Comparison of ENCODE assay signal across 21 cellular contexts in genomic region chr9:24381205-24381604, GRCh38.
DNase-seq lines count a peak whose midpoint lies in the region; ATAC-seq and TF ChIP-seq lines count a peak whose summit lies in the region.
"Had no signal": no experiment of that assay in that cellular context is flagged by ENCODE, and none has a peak within 500 bp of the region (broad histone marks: within the 10 kb centered on the region; RNA-seq: fewer than 3 reads in every experiment).

No MANE protein-coding gene starts in this region.

- H3K27ac ChIP-seq in 22Rv1, result peak overlapping the region; percentile 37
- H3K27ac ChIP-seq: A549; BLaER1 treated with 17β-estradiol and CSF1 and Interleukin-3, amounts not matched to agents 10 nM and 100 nM; GM23248 had no signal

- H3K27me3 Mint-ChIP-seq in WTC11 (ENCODE audit: low read depth), result no peaks in the 10 kb centered on the region
- H3K27me3 Mint-ChIP-seq: CD4-positive, alpha-beta memory T cell had no signal

- no peak overlapping the region for H3K4me3 ChIP-seq in LNCaP clone FGC (ENCODE audit: low read depth, low read length)
- H3K4me3 ChIP-seq: A549; BLaER1 treated with 17β-estradiol and CSF1 and Interleukin-3, amounts not matched to agents 10 nM and 100 nM; GM23248 had no signal

- intact Hi-C loops in cardiac septum (cut with DNase I), result no loop called here

- H3K36me3 Mint-ChIP-seq in WTC11, result peaks cover 29% of the 10 kb centered on the region
- H3K36me3 Mint-ChIP-seq: CD4-positive, alpha-beta memory T cell had no signal

- H3K4me3 Mint-ChIP-seq in WTC11, result no peak overlapping the region
- H3K4me3 Mint-ChIP-seq: CD4-positive, alpha-beta memory T cell; H9 had no signal

- DNase-seq in LNCaP clone FGC (ENCODE audit: low read depth) (peak; percentile 98), WTC11 (ENCODE audit: low spot score) (no peak), cardiac septum (ENCODE audit: low spot score) (no peak), NCI-H2029 (lab: John Stamatoyannopoulos, UW) (no peak)
- DNase-seq: 8988T; ACHN; AML-193; BE2C; Calu3; CD4-positive, alpha-beta memory T cell; COR-L47; DMS53; DMS79 treated with DMSO at 0.1 percent for 48 hours; GF-D8; GM23248; H9 had no signal

- CTCF ChIA-PET in WTC11 (lab: Charles Lee), result interaction anchor here (0.5 kb wide), 1 partner anchor 526 kb away, joined by 3 read pairs; no protein-coding TSS in a partner anchor

- H3K4me1 Mint-ChIP-seq in WTC11, result peaks cover 23% of the 10 kb centered on the region
- H3K4me1 Mint-ChIP-seq: CD4-positive, alpha-beta memory T cell had no signal

- H3K27ac Mint-ChIP-seq in WTC11, result peak overlapping the region; percentile 41
- H3K27ac Mint-ChIP-seq: CD4-positive, alpha-beta memory T cell; H9 had no signal

- POLR2A ChIA-PET in WTC11 (lab: Charles Lee), result no interaction called here

- ATAC-seq in WTC11 (peak; percentile 32; the same call in 1 of the 2 replicates), GM21825 (IDR thresholded peaks at IDR 0.05; ENCODE audit: unreplicated experiment) (no peak)
- ATAC-seq: A549, HCT116 had no signal

- TF ChIP-seq CTCF in 22Rv1 (IDR thresholded peaks at IDR 0.05) (no peak), LNCaP clone FGC (IDR thresholded peaks at IDR 0.05; ENCODE audit: control insufficient read depth, extremely low read depth, insufficient read depth) (no peak), WTC11 (IDR thresholded peaks at IDR 0.05) (no peak)

- H3K9me3 Mint-ChIP-seq in WTC11, result peaks cover 37% of the 10 kb centered on the region

TF ChIP-seq in WTC11, 78 proteins besides CTCF, POLR2A, EP300 and RAD21:
- TF ChIP-seq, protein P1, sequence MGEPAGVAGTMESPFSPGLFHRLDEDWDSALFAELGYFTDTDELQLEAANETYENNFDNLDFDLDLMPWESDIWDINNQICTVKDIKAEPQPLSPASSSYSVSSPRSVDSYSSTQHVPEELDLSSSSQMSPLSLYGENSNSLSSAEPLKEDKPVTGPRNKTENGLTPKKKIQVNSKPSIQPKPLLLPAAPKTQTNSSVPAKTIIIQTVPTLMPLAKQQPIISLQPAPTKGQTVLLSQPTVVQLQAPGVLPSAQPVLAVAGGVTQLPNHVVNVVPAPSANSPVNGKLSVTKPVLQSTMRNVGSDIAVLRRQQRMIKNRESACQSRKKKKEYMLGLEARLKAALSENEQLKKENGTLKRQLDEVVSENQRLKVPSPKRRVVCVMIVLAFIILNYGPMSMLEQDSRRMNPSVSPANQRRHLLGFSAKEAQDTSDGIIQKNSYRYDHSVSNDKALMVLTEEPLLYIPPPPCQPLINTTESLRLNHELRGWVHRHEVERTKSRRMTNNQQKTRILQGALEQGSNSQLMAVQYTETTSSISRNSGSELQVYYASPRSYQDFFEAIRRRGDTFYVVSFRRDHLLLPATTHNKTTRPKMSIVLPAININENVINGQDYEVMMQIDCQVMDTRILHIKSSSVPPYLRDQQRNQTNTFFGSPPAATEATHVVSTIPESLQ (CRISPR knock-in tag; IDR thresholded peaks at IDR 0.05), result no peak
- TF ChIP-seq ATF1 (CRISPR knock-in tag; IDR thresholded peaks at IDR 0.05) (no peak), ZNF512 (CRISPR knock-in tag; IDR thresholded peaks at IDR 0.05; ENCODE audit: borderline replicate concordance) (no peak), CREB1 (CRISPR knock-in tag; IDR thresholded peaks at IDR 0.05) (no peak), NR3C1 (CRISPR knock-in tag; conservative IDR thresholded peaks at IDR 0.05; ENCODE audit: low read depth) (no peak), ZNF138 (CRISPR knock-in tag; conservative IDR thresholded peaks at IDR 0.05) (no peak), SMAD3 (CRISPR knock-in tag; IDR thresholded peaks at IDR 0.05; ENCODE audit: borderline replicate concordance) (no peak), OVOL2 (CRISPR knock-in tag; IDR thresholded peaks at IDR 0.05; ENCODE audit: borderline replicate concordance) (no peak), GTF2I (CRISPR knock-in tag; conservative IDR thresholded peaks at IDR 0.05) (no peak), NFYB (CRISPR knock-in tag; conservative IDR thresholded peaks at IDR 0.05; ENCODE audit: low read depth) (no peak), HMGXB4 (CRISPR knock-in tag; IDR thresholded peaks at IDR 0.05) (no peak), ETV6 (CRISPR knock-in tag; IDR thresholded peaks at IDR 0.05) (no peak), NFATC4 (CRISPR knock-in tag; IDR thresholded peaks at IDR 0.05) (no peak), ZNF121 (CRISPR knock-in tag; IDR thresholded peaks at IDR 0.05) (no peak)
- TF ChIP-seq, protein P2, sequence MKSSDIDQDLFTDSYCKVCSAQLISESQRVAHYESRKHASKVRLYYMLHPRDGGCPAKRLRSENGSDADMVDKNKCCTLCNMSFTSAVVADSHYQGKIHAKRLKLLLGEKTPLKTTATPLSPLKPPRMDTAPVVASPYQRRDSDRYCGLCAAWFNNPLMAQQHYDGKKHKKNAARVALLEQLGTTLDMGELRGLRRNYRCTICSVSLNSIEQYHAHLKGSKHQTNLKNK (CRISPR knock-in tag; IDR thresholded peaks at IDR 0.05), result no peak
- TF ChIP-seq, protein P3, sequence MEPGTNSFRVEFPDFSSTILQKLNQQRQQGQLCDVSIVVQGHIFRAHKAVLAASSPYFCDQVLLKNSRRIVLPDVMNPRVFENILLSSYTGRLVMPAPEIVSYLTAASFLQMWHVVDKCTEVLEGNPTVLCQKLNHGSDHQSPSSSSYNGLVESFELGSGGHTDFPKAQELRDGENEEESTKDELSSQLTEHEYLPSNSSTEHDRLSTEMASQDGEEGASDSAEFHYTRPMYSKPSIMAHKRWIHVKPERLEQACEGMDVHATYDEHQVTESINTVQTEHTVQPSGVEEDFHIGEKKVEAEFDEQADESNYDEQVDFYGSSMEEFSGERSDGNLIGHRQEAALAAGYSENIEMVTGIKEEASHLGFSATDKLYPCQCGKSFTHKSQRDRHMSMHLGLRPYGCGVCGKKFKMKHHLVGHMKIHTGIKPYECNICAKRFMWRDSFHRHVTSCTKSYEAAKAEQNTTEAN (CRISPR knock-in tag; IDR thresholded peaks at IDR 0.05), result no peak
- TF ChIP-seq, protein P4, sequence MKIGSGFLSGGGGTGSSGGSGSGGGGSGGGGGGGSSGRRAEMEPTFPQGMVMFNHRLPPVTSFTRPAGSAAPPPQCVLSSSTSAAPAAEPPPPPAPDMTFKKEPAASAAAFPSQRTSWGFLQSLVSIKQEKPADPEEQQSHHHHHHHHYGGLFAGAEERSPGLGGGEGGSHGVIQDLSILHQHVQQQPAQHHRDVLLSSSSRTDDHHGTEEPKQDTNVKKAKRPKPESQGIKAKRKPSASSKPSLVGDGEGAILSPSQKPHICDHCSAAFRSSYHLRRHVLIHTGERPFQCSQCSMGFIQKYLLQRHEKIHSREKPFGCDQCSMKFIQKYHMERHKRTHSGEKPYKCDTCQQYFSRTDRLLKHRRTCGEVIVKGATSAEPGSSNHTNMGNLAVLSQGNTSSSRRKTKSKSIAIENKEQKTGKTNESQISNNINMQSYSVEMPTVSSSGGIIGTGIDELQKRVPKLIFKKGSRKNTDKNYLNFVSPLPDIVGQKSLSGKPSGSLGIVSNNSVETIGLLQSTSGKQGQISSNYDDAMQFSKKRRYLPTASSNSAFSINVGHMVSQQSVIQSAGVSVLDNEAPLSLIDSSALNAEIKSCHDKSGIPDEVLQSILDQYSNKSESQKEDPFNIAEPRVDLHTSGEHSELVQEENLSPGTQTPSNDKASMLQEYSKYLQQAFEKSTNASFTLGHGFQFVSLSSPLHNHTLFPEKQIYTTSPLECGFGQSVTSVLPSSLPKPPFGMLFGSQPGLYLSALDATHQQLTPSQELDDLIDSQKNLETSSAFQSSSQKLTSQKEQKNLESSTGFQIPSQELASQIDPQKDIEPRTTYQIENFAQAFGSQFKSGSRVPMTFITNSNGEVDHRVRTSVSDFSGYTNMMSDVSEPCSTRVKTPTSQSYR (CRISPR knock-in tag; IDR thresholded peaks at IDR 0.05), result no peak
